Comparison of ENCODE assay signal across 26 cellular contexts in genomic region chr2:174771136-174771535, GRCh38. TPM values are rescaled to one million over a fixed set of nuclear protein-coding genes. Genes with fewer than 3 reads are reported as not detected.
DNase-seq lines count a peak whose midpoint lies in the region; ATAC-seq, FAIRE-seq and TF ChIP-seq lines count a peak whose summit lies in the region.
"Had no signal": no experiment of that assay in that cellular context is flagged by ENCODE, and none has a peak within 500 bp of the region (broad histone marks: within the 10 kb centered on the region; RNA-seq: fewer than 3 reads in every experiment).

No MANE protein-coding gene starts in this region.

- H3K27ac ChIP-seq in IMR-90 (ENCODE audit: insufficient read depth, low read length) (no peak overlapping the region), K562 (ENCODE audit: extremely low read depth, low read depth, low read length) (no peak overlapping the region), neural progenitor cell (peak overlapping the region; percentile 82)
- H3K27ac ChIP-seq: BLaER1, Peyer's patch, suprapubic skin, WERI-Rb-1 had no signal

- peaks cover 64% of the 10 kb centered on the region for H3F3A ChIP-seq in neural progenitor cell (ENCODE audit: low read depth)

- 0 out of 2 replicates have a peak overlapping the region, but pooled peaks have one; percentile 2 for H3K14ac ChIP-seq in IMR-90 (replicated peaks; ENCODE audit: low read depth, low read length)

- TF ChIP-seq CTCF in IMR-90 (conservative IDR thresholded peaks at IDR 0.05; ENCODE audit: low read depth, low read length): no peak
- TF ChIP-seq CTCF in K562 (IDR thresholded peaks at IDR 0.05 in 2 of 3, conservative IDR thresholded peaks at IDR 0.05 in 1 of 3; ENCODE audit: insufficient read depth in 2 of 3, low read depth in 1 of 3, low read length in 3 of 3): no peak
- no peak for TF ChIP-seq CTCF in neural progenitor cell (IDR thresholded peaks at IDR 0.05)

- H3K4me1 Mint-ChIP-seq in activated T-cell treated with anti-CD3 and anti-CD28 coated beads, Interleukin-2, amount 50 U/mL, for 72 hours (ENCODE audit: low read depth): peaks cover 11% of the 10 kb centered on the region
- peaks cover 44% of the 10 kb centered on the region for H3K4me1 Mint-ChIP-seq in neural progenitor cell
- H3K4me1 Mint-ChIP-seq: natural killer cell had no signal

- H2BK120ac ChIP-seq in IMR-90 (ENCODE audit: low read depth, low read length): peak overlapping the region; percentile 97; the same call in 1 of the 2 replicates

- H2BK20ac ChIP-seq in IMR-90 (ENCODE audit: low read depth, low read length): peak overlapping the region; percentile 97

- H2AFZ ChIP-seq in IMR-90 (replicated peaks; ENCODE audit: low read length, poor library complexity): no peak overlapping the region
- H2AFZ ChIP-seq in K562 (ENCODE audit: low read depth, low read length): no peak overlapping the region
- H2AFZ ChIP-seq in neural progenitor cell (replicated peaks): peak overlapping the region; percentile 43

- dilution Hi-C loops in IMR-90 (cut with HindIII; ENCODE audit: low sequenced_read_pairs, unreplicated experiment): loop anchor here (25.0 kb wide), 1 partner anchor 216 kb away; no protein-coding TSS in a partner anchor

- no peak for TF ChIP-seq POLR2A in IMR-90 (IDR thresholded peaks at IDR 0.05; ENCODE audit: low read depth, low read length)
- TF ChIP-seq POLR2A in K562 (conservative IDR thresholded peaks at IDR 0.05): no peak

- DNase-seq in activated T-cell treated with anti-CD3 and anti-CD28 coated beads, Interleukin-2, amount 50 U/mL, for 72 hours: no peak
- DNase-seq in activated T-cell treated with anti-CD3 and anti-CD28 coated beads, Interleukin-2, amount 50 U/mL, for 1 hour: no peak
- DNase-seq in IMR-90 (no peak), K562 (ENCODE audit: extremely low read depth in 1 of 4, low spot score in 3 of 4) (no peak), neural progenitor cell (ENCODE audit: low spot score) (no peak), NCI-H748 treated with DMSO at 0.1 percent for 48 hours (lab: John Stamatoyannopoulos, UW) (no peak), medulla oblongata (ENCODE audit: extremely low spot score) (no peak), GF-D8 (lab: John Stamatoyannopoulos, UW) (no peak)
- DNase-seq: activated effector memory CD4-positive, alpha-beta T cell treated with anti-CD3 and anti-CD28 coated beads, Interleukin-2, amount 50 U/mL, for 16 hours; cortex of kidney; natural killer cell had no signal

- H2AK9ac ChIP-seq in IMR-90 (replicated peaks; ENCODE audit: low read depth, low read length, poor library complexity): no peak overlapping the region

- in situ Hi-C loops in IMR-90 (cut with MboI; ENCODE audit: low sequenced_read_pairs) (loop anchor here (5.0 kb wide), 1 partner anchor 216 kb away; no protein-coding TSS in a partner anchor), K562 (cut with MboI) (loop anchor here (10.0 kb wide), 1 partner anchor 214 kb away; no protein-coding TSS in a partner anchor)

- H3K18ac ChIP-seq in IMR-90 (ENCODE audit: low read depth, low read length): no peak overlapping the region

- intact Hi-C loops in IMR-90 (cut with micrococcal nuclease): loop anchor here (1.0 to 2.0 kb wide), 5 partner anchors 70 to 219 kb away; no protein-coding TSS in a partner anchor
- intact Hi-C loops in K562 (cut with micrococcal nuclease): loop anchor here (1.0 to 5.0 kb wide), 3 partner anchors 214 to 1326 kb away; partner anchors contain the start of gene HOXD12

- FAIRE-seq in K562 (lab: Jason Lieb, UNC): no peak
- FAIRE-seq: endometrium, urothelium cell line had no signal

- H3K9me1 ChIP-seq in IMR-90 (ENCODE audit: insufficient read depth, low read length) (peaks cover 16% of the 10 kb centered on the region), K562 (ENCODE audit: control insufficient read depth, insufficient read depth, low read length) (no peaks in the 10 kb centered on the region)

- ATAC-seq in activated T-cell treated with anti-CD3 and anti-CD28 coated beads, Interleukin-2, amount 50 U/mL, for 72 hours (replicated peaks in 1 of 2): peak; percentile 12 to 15
- ATAC-seq in IMR-90 (ENCODE audit: low read depth) (no peak), K562 (peak; percentile 9; the same call in 2 of the 3 replicates)

- no peak overlapping the region for H3K9ac ChIP-seq in IMR-90 (ENCODE audit: low read depth, low read length)
- no peak overlapping the region for H3K9ac ChIP-seq in K562 (ENCODE audit: insufficient read depth in 1 of 2, low read depth in 2 of 2, low read length in 2 of 2)
- H3K9ac ChIP-seq in neural progenitor cell: no peak overlapping the region
- H3K9ac ChIP-seq: BLaER1 had no signal

- H3K4me3 ChIP-seq in IMR-90 (ENCODE audit: insufficient read depth, low read depth, low read length) (no peak overlapping the region), K562 (no peak overlapping the region), neural progenitor cell (peak overlapping the region; percentile 4)
- H3K4me3 ChIP-seq: BLaER1, Peyer's patch, SJSA1, suprapubic skin had no signal

- H3K4me1 ChIP-seq in IMR-90 (ENCODE audit: control insufficient read depth, insufficient read depth, low read length): peaks cover 19% of the 10 kb centered on the region
- no peaks in the 10 kb centered on the region for H3K4me1 ChIP-seq in K562 (replicated peaks in 1 of 2; ENCODE audit: control insufficient read depth in 2 of 2, insufficient read depth in 2 of 2, low read length in 2 of 2)
- H3K4me1 ChIP-seq in neural progenitor cell: peaks cover 25% of the 10 kb centered on the region
- H3K4me1 ChIP-seq: Peyer's patch had no signal

- H3K9me3 ChIP-seq in IMR-90 (ENCODE audit: control insufficient read depth, insufficient read depth, low read length) (no peaks in the 10 kb centered on the region), K562 (replicated peaks; ENCODE audit: control insufficient read depth, insufficient read depth, low read depth, low read length) (no peaks in the 10 kb centered on the region), neural progenitor cell (ENCODE audit: low read depth) (no peaks in the 10 kb centered on the region)
- H3K9me3 ChIP-seq: adrenal gland, BLaER1, Caco-2, HAP-1, Peyer's patch, SJSA1, suprapubic skin had no signal

- H3K27me3 ChIP-seq in IMR-90 (ENCODE audit: control insufficient read depth, insufficient read depth, low read length) (no peaks in the 10 kb centered on the region), K562 (ENCODE audit: control insufficient read depth in 2 of 2, insufficient read depth in 2 of 2, low read length in 2 of 2) (peaks cover 0 to 26% of the 10 kb centered on the region in 2 experiments; a peak in 3 of 5 replicates), neural progenitor cell (no peaks in the 10 kb centered on the region)
- H3K27me3 ChIP-seq: adrenal gland, BLaER1, Peyer's patch, SJSA1, suprapubic skin had no signal

- TF ChIP-seq EP300 in K562 (IDR thresholded peaks at IDR 0.05; ENCODE audit: low read length): no peak

- no peak overlapping the region for H2BK15ac ChIP-seq in IMR-90 (ENCODE audit: low read depth, low read length)

- BruUV-seq in IMR-90 (replicated peaks; lab: Mats Ljungman, UMichigan): no TSS peak
- no TSS peak for BruUV-seq in K562 (replicated peaks; lab: Mats Ljungman, UMichigan)

- no peaks in the 10 kb centered on the region for H3K79me1 ChIP-seq in IMR-90 (ENCODE audit: low read depth in 1 of 2, low read length in 2 of 2)

- peak overlapping the region; percentile 7; the same call in 1 of the 2 replicates for H2AK5ac ChIP-seq in IMR-90 (ENCODE audit: low read depth, low read length)

- no peak overlapping the region for H3K23ac ChIP-seq in IMR-90 (ENCODE audit: low read depth, low read length)

- H4K91ac ChIP-seq in IMR-90 (ENCODE audit: insufficient read depth, low read depth, low read length): no peak overlapping the region

- H3K36me3 Mint-ChIP-seq in activated T-cell treated with anti-CD3 and anti-CD28 coated beads, Interleukin-2, amount 50 U/mL, for 72 hours (ENCODE audit: insufficient read depth in 2 of 2): no peaks in the 10 kb centered on the region
- no peaks in the 10 kb centered on the region for H3K36me3 Mint-ChIP-seq in neural progenitor cell
- H3K36me3 Mint-ChIP-seq: activated CD4-positive, alpha-beta memory T cell treated with anti-CD3 and anti-CD28 coated beads for 36 hours; mesothelial cell of epicardium; natural killer cell had no signal

- H3K27ac Mint-ChIP-seq in activated T-cell treated with anti-CD3 and anti-CD28 coated beads, Interleukin-2, amount 50 U/mL, for 72 hours: no peak overlapping the region
- H3K27ac Mint-ChIP-seq in neural progenitor cell: peak overlapping the region; percentile 72
- H3K27ac Mint-ChIP-seq: activated CD4-positive, alpha-beta memory T cell treated with anti-CD3 and anti-CD28 coated beads for 36 hours; mesothelial cell of epicardium; natural killer cell; progenitor cell of endocrine pancreas had no signal

- H3K27me3 Mint-ChIP-seq in activated T-cell treated with anti-CD3 and anti-CD28 coated beads, Interleukin-2, amount 50 U/mL, for 72 hours (ENCODE audit: low read depth): no peaks in the 10 kb centered on the region
- H3K27me3 Mint-ChIP-seq in neural progenitor cell (ENCODE audit: insufficient read depth, low read depth): peaks cover 8% of the 10 kb centered on the region
- H3K27me3 Mint-ChIP-seq: activated CD4-positive, alpha-beta memory T cell treated with anti-CD3 and anti-CD28 coated beads for 36 hours had no signal

- CTCF ChIA-PET in IMR-90 (lab: Yijun Ruan, JAX) (interaction anchor here (0.6 to 3.3 kb wide), 22 partner anchors 8 to 278 kb away, joined by 3 to 53 read pairs (median 4); no protein-coding TSS in a partner anchor), K562 (lab: Yijun Ruan, JAX; ENCODE audit: low intra/inter-chr PET ratio) (interaction anchor here (0.7 to 1.8 kb wide), 3 partner anchors 212 to 511 kb away, joined by 3 to 11 read pairs (median 3); no protein-coding TSS in a partner anchor)

- H3K4me2 ChIP-seq in IMR-90 (ENCODE audit: low read depth, low read length) (no peak overlapping the region), K562 (ENCODE audit: insufficient read depth, low read length) (no peak overlapping the region), neural progenitor cell (peak overlapping the region; percentile 60)
- H3K4me2 ChIP-seq: BLaER1 had no signal

- H3K79me2 ChIP-seq in K562 (ENCODE audit: control insufficient read depth, insufficient read depth, low read length): no peaks in the 10 kb centered on the region
- H3K79me2 ChIP-seq in neural progenitor cell (ENCODE audit: low read depth): no peaks in the 10 kb centered on the region

- no peak overlapping the region for H3K4me3 Mint-ChIP-seq in activated T-cell treated with anti-CD3 and anti-CD28 coated beads, Interleukin-2, amount 50 U/mL, for 72 hours
- H3K4me3 Mint-ChIP-seq in neural progenitor cell: peak overlapping the region; percentile 60
- H3K4me3 Mint-ChIP-seq: activated CD4-positive, alpha-beta memory T cell treated with anti-CD3 and anti-CD28 coated beads for 36 hours; natural killer cell had no signal

- no peak overlapping the region for H4K5ac ChIP-seq in IMR-90 (ENCODE audit: low read depth, low read length)

- TF ChIP-seq RAD21 in IMR-90 (IDR thresholded peaks at IDR 0.05; ENCODE audit: low read length) (no peak), K562 (CRISPR knock-in tag; conservative IDR thresholded peaks at IDR 0.05 in 1 of 2, IDR thresholded peaks at IDR 0.05 in 1 of 2) (no peak)

- peak overlapping the region; percentile 11 for H2BK5ac ChIP-seq in IMR-90 (ENCODE audit: low read depth, low read length, poor library complexity, severe bottlenecking)

- no peaks in the 10 kb centered on the region for H3K9me3 Mint-ChIP-seq in activated T-cell treated with anti-CD3 and anti-CD28 coated beads, Interleukin-2, amount 50 U/mL, for 72 hours
- H3K9me3 Mint-ChIP-seq in neural progenitor cell: no peaks in the 10 kb centered on the region
- H3K9me3 Mint-ChIP-seq: activated CD4-positive, alpha-beta memory T cell treated with anti-CD3 and anti-CD28 coated beads for 36 hours; mesothelial cell of epicardium; natural killer cell had no signal

- H4K20me1 ChIP-seq in IMR-90 (ENCODE audit: insufficient read depth, low read length) (no peaks in the 10 kb centered on the region), K562 (replicated peaks; ENCODE audit: control insufficient read depth, insufficient read depth, low read length) (0 out of 2 replicates have a peak, but pooled peaks cover 6% of the 10 kb centered on the region), neural progenitor cell (ENCODE audit: low read depth) (no peaks in the 10 kb centered on the region)
- H4K20me1 ChIP-seq: BLaER1 had no signal

- peak overlapping the region in 1 of 2 experiments; percentile 15; a peak in 2 of 4 replicates for H4K8ac ChIP-seq in IMR-90 (ENCODE audit: low read depth in 2 of 2, low read length in 2 of 2)

- POLR2A ChIA-PET in IMR-90 (lab: Charles Lee; ENCODE audit: unreplicated experiment) (interaction anchor here (0.7 to 1.2 kb wide), 3 partner anchors 10 to 213 kb away, joined by 3 to 6 read pairs (median 5); no protein-coding TSS in a partner anchor), K562 (lab: Yijun Ruan, JAX) (interaction anchor here (0.6 to 1.9 kb wide), 3 partner anchors 8 to 323 kb away, joined by 3 to 5 read pairs (median 5); no protein-coding TSS in a partner anchor)

- no peaks in the 10 kb centered on the region for H3K36me3 ChIP-seq in IMR-90 (ENCODE audit: control insufficient read depth, insufficient read depth, low read length)
- no peaks in the 10 kb centered on the region for H3K36me3 ChIP-seq in K562 (ENCODE audit: control insufficient read depth, insufficient read depth, low read length)
- H3K36me3 ChIP-seq in neural progenitor cell: no peaks in the 10 kb centered on the region
- H3K36me3 ChIP-seq: adrenal gland, BLaER1, HAP-1, Peyer's patch, SJSA1, suprapubic skin, WERI-Rb-1 had no signal

- no peak overlapping the region for H3K56ac ChIP-seq in IMR-90 (ENCODE audit: extremely low read depth, insufficient read depth, low read length)

- 0 out of 2 replicates have a peak overlapping the region, but pooled peaks have one; percentile 12 for H3K4ac ChIP-seq in IMR-90 (ENCODE audit: low read depth, low read length)

- WGBS in IMR-90 (ENCODE audit: extremely low coverage in 2 of 2, insufficient read length in 1 of 2), 2 experiments: 100% methylated on average over 1 of the region's 3 CpGs; no CpG with 5 or more reads in 1 of the 2 experiments
- 21% methylated on average over 3 of the region's 3 CpGs for WGBS in K562 (ENCODE audit: insufficient coverage, low coverage, missing lambda C conversion rate)

RNA-seq across cellular contexts. Expression of gene CHRNA1, which starts 6.9 kb away (rescaled TPM):
- total RNA-seq in activated T-cell treated with anti-CD3 and anti-CD28 coated beads, Interleukin-2, amount 50 U/mL, for 72 hours: not detected
- total RNA-seq in IMR-90 (2012; rRNA removed): 0.56 and 0.90 TPM in 2 replicates
- 0.75 and 1.2 TPM in 2 replicates for polyA plus RNA-seq in IMR-90 (2012; rRNA removed)
- 0.66 and 1.2 TPM in 2 replicates for polyA plus RNA-seq in IMR-90 (2012; cell fraction: cytosol; rRNA removed)
- polyA plus RNA-seq in IMR-90 (2012; cell fraction: nucleus; rRNA removed; ENCODE audit: low replicate concordance): 0.76 and 1.5 TPM in 2 replicates
- total RNA-seq in K562 (2011; cell fraction: chromatin; rRNA removed; ENCODE audit: low replicate concordance): not detected in 2 replicates
- not detected in 2 replicates for total RNA-seq in K562 (2011; cell fraction: nucleolus; rRNA removed)
- total RNA-seq in K562 (2011; cell fraction: nucleoplasm; rRNA removed): not detected in 2 replicates
- total RNA-seq in K562 (2014; rRNA removed): not detected in 2 replicates
- total RNA-seq in K562 (2014; rRNA removed; fragmentation: Illumina TruSeq; extraction: Trizol): not detected in 2 replicates
- total RNA-seq in K562 (2015; rRNA removed; fragmentation: Illumina TruSeq; extraction: Trizol): not detected in 2 replicates
- not detected in 2 replicates for total RNA-seq in K562 (2021)
- not detected in 2 replicates for polyA plus RNA-seq in K562 (2011; rRNA removed)
- not detected in 2 replicates for polyA plus RNA-seq in K562 (2011; cell fraction: cytosol; rRNA removed)
- not detected in 2 replicates for polyA plus RNA-seq in K562 (2011; cell fraction: nucleus; rRNA removed)
- not detected in 2 replicates for polyA plus RNA-seq in K562 (2012)
- not detected in 2 replicates for polyA plus RNA-seq in K562 (2014; fragmentation: Illumina TruSeq; extraction: Trizol)
- polyA plus RNA-seq in K562 (2014; fragmentation: Nextera tagmentation; extraction: Ambion mirVana): not detected
- polyA plus RNA-seq in K562 (2014; rRNA removed): not detected in 2 replicates
- not detected in 2 replicates for polyA minus RNA-seq in K562 (2011; rRNA and poly(A)+ RNA removed)
- not detected in 2 replicates for polyA minus RNA-seq in K562 (2011; cell fraction: cytosol; rRNA and poly(A)+ RNA removed)
- not detected in 2 replicates for polyA minus RNA-seq in K562 (2011; cell fraction: nucleus; rRNA and poly(A)+ RNA removed)
- total RNA-seq in neural progenitor cell (ENCODE audit: low replicate concordance): 0.11 TPM in 1 of 2 replicates, not detected in the other
- total RNA-seq: A673; activated CD4-positive, alpha-beta memory T cell treated with anti-CD3 and anti-CD28 coated beads for 36 hours; Caco-2; Daoy; Peyer's patch; progenitor cell of endocrine pancreas; suprapubic skin had no signal
- polyA plus RNA-seq: adrenal gland had no signal
